Comparison of ENCODE assay signal across 1 cellular context in genomic region chr10:115953203-115953602, GRCh38.
TF ChIP-seq lines count a peak whose summit lies in the region.

No MANE protein-coding gene starts in this region.

TF ChIP-seq in A549, 52 proteins besides CTCF, POLR2A, EP300 and RAD21 (continued from another document):
- TF ChIP-seq ATOH8 (CRISPR knock-in tag; IDR thresholded peaks at IDR 0.05; ENCODE audit: low read depth) = no peak
- no peak for TF ChIP-seq EHF (CRISPR knock-in tag; IDR thresholded peaks at IDR 0.05)
- TF ChIP-seq CHD4 (IDR thresholded peaks at IDR 0.05; ENCODE audit: borderline replicate concordance) = no peak
